Comparison of ENCODE assay signal across 15 cellular contexts in genomic region chr3:59885103-59885502, GRCh38.
DNase-seq lines count a peak whose midpoint lies in the region; ATAC-seq and TF ChIP-seq lines count a peak whose summit lies in the region.
"Had no signal": no experiment of that assay in that cellular context is flagged by ENCODE, and none has a peak within 500 bp of the region (broad histone marks: within the 10 kb centered on the region; RNA-seq: fewer than 3 reads in every experiment).

No MANE protein-coding gene starts in this region.

- H3K4me1 Mint-ChIP-seq in activated naive CD8-positive, alpha-beta T cell (ENCODE audit: low read depth), result peaks cover 61% of the 10 kb centered on the region
- H3K4me1 Mint-ChIP-seq in activated naive CD8-positive, alpha-beta T cell treated with anti-CD3 and anti-CD28 coated beads for 36 hours, result peaks cover 29% of the 10 kb centered on the region
- peaks cover 21% of the 10 kb centered on the region for H3K4me1 Mint-ChIP-seq in activated naive CD8-positive, alpha-beta T cell treated with anti-CD3 and anti-CD28 coated beads, Interleukin-2, amount 10 ng/mL, durations not matched to agents 7 days and 5 days

- H3K4me3 Mint-ChIP-seq in activated naive CD8-positive, alpha-beta T cell, result no peak overlapping the region
- H3K4me3 Mint-ChIP-seq in activated naive CD8-positive, alpha-beta T cell treated with anti-CD3 and anti-CD28 coated beads for 36 hours, result no peak overlapping the region
- H3K4me3 Mint-ChIP-seq in activated naive CD8-positive, alpha-beta T cell treated with anti-CD3 and anti-CD28 coated beads, Interleukin-2, amount 10 ng/mL, durations not matched to agents 7 days and 5 days, result no peak overlapping the region

- no peaks in the 10 kb centered on the region for H3K9me3 ChIP-seq in testis
- H3K9me3 ChIP-seq: MG63 had no signal

- H3K27me3 ChIP-seq in testis, result no peaks in the 10 kb centered on the region
- H3K27me3 ChIP-seq: MG63 had no signal

- H3K27ac Mint-ChIP-seq in activated naive CD8-positive, alpha-beta T cell, result peak overlapping the region; percentile 54
- H3K27ac Mint-ChIP-seq in activated naive CD8-positive, alpha-beta T cell treated with anti-CD3 and anti-CD28 coated beads for 36 hours, result no peak overlapping the region
- peak overlapping the region; percentile 34 for H3K27ac Mint-ChIP-seq in activated naive CD8-positive, alpha-beta T cell treated with anti-CD3 and anti-CD28 coated beads, Interleukin-2, amount 10 ng/mL, durations not matched to agents 7 days and 5 days

- peak; percentile 50 for ATAC-seq in activated naive CD8-positive, alpha-beta T cell treated with anti-CD3 and anti-CD28 coated beads, Interleukin-2, amount 10 ng/mL, durations not matched to agents 7 days and 5 days (ENCODE audit: low read depth)
- no peak for ATAC-seq in GM19452 (IDR thresholded peaks at IDR 0.05; ENCODE audit: unreplicated experiment)
- ATAC-seq: K562 had no signal

- WGBS in testis, 2 donors, result 86% methylated on average over 4 of the region's 4 CpGs

- no peaks in the 10 kb centered on the region for H3K36me3 ChIP-seq in testis (ENCODE audit: low read depth, missing control alignments)
- H3K36me3 ChIP-seq: MG63 had no signal

- H3K36me3 Mint-ChIP-seq in activated naive CD8-positive, alpha-beta T cell, result peaks cover 10% of the 10 kb centered on the region
- peaks cover 7% of the 10 kb centered on the region for H3K36me3 Mint-ChIP-seq in activated naive CD8-positive, alpha-beta T cell treated with anti-CD3 and anti-CD28 coated beads for 36 hours
- peaks cover 3% of the 10 kb centered on the region for H3K36me3 Mint-ChIP-seq in activated naive CD8-positive, alpha-beta T cell treated with anti-CD3 and anti-CD28 coated beads, Interleukin-2, amount 10 ng/mL, durations not matched to agents 7 days and 5 days

- no peak overlapping the region for H3K4me3 ChIP-seq in testis
- H3K4me3 ChIP-seq: K562, MG63 had no signal

- no peak for TF ChIP-seq POLR2A in testis (IDR thresholded peaks at IDR 0.05)

- DNase-seq in activated naive CD8-positive, alpha-beta T cell treated with anti-CD3 and anti-CD28 coated beads for 36 hours, result no peak
- DNase-seq in Kasumi-1 (lab: John Stamatoyannopoulos, UW), result peak; percentile 10 to 11
- DNase-seq in activated naive CD8-positive, alpha-beta T cell treated with anti-CD3 and anti-CD28 coated beads, Interleukin-2, amount 10 ng/mL, durations not matched to agents 7 days and 5 days, result no peak
- peak; percentile 32 for DNase-seq in testis
- no peak for DNase-seq in NCI-H2171 (lab: John Stamatoyannopoulos, UW)
- DNase-seq: MG63, NCI-H1417, NCI-H1930, NCI-H2171 treated with DMSO at 0.1 percent for 48 hours, NCI-H510A, NCI-H82, RPMI8226 had no signal

- no peaks in the 10 kb centered on the region for H3K4me1 ChIP-seq in testis

- no peak overlapping the region for H3K27ac ChIP-seq in testis

- intact Hi-C loops in testis (cut with DNase I; ENCODE audit: low total_unique reads), result no loop called here

- H3K27me3 Mint-ChIP-seq in activated naive CD8-positive, alpha-beta T cell, result no peaks in the 10 kb centered on the region
- H3K27me3 Mint-ChIP-seq in activated naive CD8-positive, alpha-beta T cell treated with anti-CD3 and anti-CD28 coated beads for 36 hours, result no peaks in the 10 kb centered on the region
- H3K27me3 Mint-ChIP-seq in activated naive CD8-positive, alpha-beta T cell treated with anti-CD3 and anti-CD28 coated beads, Interleukin-2, amount 10 ng/mL, durations not matched to agents 7 days and 5 days, result peaks cover 2% of the 10 kb centered on the region

- POLR2A ChIA-PET in activated naive CD8-positive, alpha-beta T cell treated with anti-CD3 and anti-CD28 coated beads, Interleukin-2, amount 10 ng/mL, durations not matched to agents 7 days and 5 days (lab: Charles Lee), result no interaction called here

- H3K9me3 Mint-ChIP-seq in activated naive CD8-positive, alpha-beta T cell (ENCODE audit: low read depth), result peaks cover 7% of the 10 kb centered on the region
- peaks cover 6% of the 10 kb centered on the region for H3K9me3 Mint-ChIP-seq in activated naive CD8-positive, alpha-beta T cell treated with anti-CD3 and anti-CD28 coated beads for 36 hours
- H3K9me3 Mint-ChIP-seq in activated naive CD8-positive, alpha-beta T cell treated with anti-CD3 and anti-CD28 coated beads, Interleukin-2, amount 10 ng/mL, durations not matched to agents 7 days and 5 days, result peaks cover 9% of the 10 kb centered on the region

- TF ChIP-seq CTCF in testis (IDR thresholded peaks at IDR 0.05), result no peak

Comparison
In these comparisons a context has a peak if more than half of its experiments do, and no peak if none do; other contexts are left out.
1. DNase-seq: peak in Kasumi-1 (2 of 2) and testis (single experiment); none in activated naive CD8-positive, alpha-beta T cell treated with anti-CD3 and anti-CD28 coated beads for 36 hours (single experiment), activated naive CD8-positive, alpha-beta T cell treated with anti-CD3 and anti-CD28 coated beads, Interleukin-2, amount 10 ng/mL, durations not matched to agents 7 days and 5 days (single experiment) and NCI-H2171 (single experiment).